In the genomic region with DNA sequence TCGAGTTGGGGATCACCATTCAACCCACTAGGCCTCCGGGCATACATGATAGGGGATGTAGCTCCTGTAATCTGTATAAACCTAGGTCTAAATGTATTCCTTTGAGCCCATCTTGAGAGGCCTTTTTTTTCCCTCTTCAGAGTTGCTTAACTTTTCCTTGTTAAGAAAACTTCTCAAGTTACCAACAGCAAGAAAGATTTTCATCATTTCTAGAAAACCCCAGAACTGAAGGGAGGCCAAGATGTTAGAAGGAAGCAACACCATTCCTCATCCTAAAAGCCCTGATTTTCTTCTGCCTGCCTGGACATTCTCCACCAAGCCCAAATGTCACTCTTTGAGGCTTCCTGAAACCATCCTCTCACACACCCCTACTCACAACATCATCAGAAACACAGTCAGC, we compare ENCODE assay signal across 20 cellular contexts.
"Had no signal": no experiment of that assay in that cellular context is flagged by ENCODE, and none has a peak within 500 bp of the region (broad histone marks: within the 10 kb centered on the region; RNA-seq: fewer than 3 reads in every experiment).

No MANE protein-coding gene starts in this region.

- H3K4me3 ChIP-seq: coronary artery, esophagus muscularis mucosa, hepatocyte, right atrium auricular region, testis, tibial nerve, upper lobe of right lung, vagina had no signal

- H3K4me1 ChIP-seq: esophagus muscularis mucosa, right atrium auricular region, testis, tibial nerve, upper lobe of right lung, vagina had no signal

- DNase-seq: effector CD4-positive, alpha-beta T cell; foreskin melanocyte; head of caudate nucleus; left colon; left ventricle myocardium superior; mesendoderm; naive B cell; posterior cingulate gyrus; stimulated activated CD4-positive, alpha-beta T cell treated with anti-CD3 and anti-CD28 coated beads, Interleukin-4, amount 100 ng/mL, for 1 hour; stimulated activated CD8-positive, alpha-beta memory T cell treated with anti-CD3 and anti-CD28 coated beads, Interleukin-4, amount 100 ng/mL, for 48 hours; stimulated activated naive CD8-positive, alpha-beta T cell treated with anti-CD3 and anti-CD28 coated beads, Interleukin-15, Interleukin-2, amounts not matched to agents 100 U/mL and 50 U/mL, for 24 hours; testis; upper lobe of right lung had no signal

- ATAC-seq: left colon; left ventricle myocardium superior; stimulated activated effector memory CD8-positive, alpha-beta T cell treated with anti-CD3 and anti-CD28 coated beads, Interleukin-12 subunit alpha, Interleukin-12 subunit beta, amount 100 ng/mL, for 72 hours; stimulated activated naive CD8-positive, alpha-beta T cell treated with anti-CD3 and anti-CD28 coated beads, Interleukin-15, Interleukin-2, amounts not matched to agents 100 U/mL and 50 U/mL, for 24 hours; upper lobe of right lung had no signal

- H2AFZ ChIP-seq: hepatocyte had no signal

- H3K9me3 ChIP-seq: esophagus muscularis mucosa, right atrium auricular region, testis, tibial nerve, upper lobe of right lung, vagina had no signal

- H3K27ac ChIP-seq: coronary artery, esophagus muscularis mucosa, hepatocyte, right atrium auricular region, testis, tibial nerve, upper lobe of right lung, vagina had no signal

- H3K4me2 ChIP-seq: hepatocyte had no signal

- H3K27me3 ChIP-seq: esophagus muscularis mucosa, hepatocyte, right atrium auricular region, testis, tibial nerve, upper lobe of right lung, vagina had no signal

- H3K36me3 ChIP-seq: esophagus muscularis mucosa, right atrium auricular region, tibial nerve, upper lobe of right lung, vagina had no signal

- H3K79me2 ChIP-seq: hepatocyte had no signal
